ENCODE assay signal across 26 cellular contexts in genomic region chr17:5879424-5879823, GRCh38.
"Had no signal": no experiment of that assay in that cellular context is flagged by ENCODE, and none has a peak within 500 bp of the region (broad histone marks: within the 10 kb centered on the region; RNA-seq: fewer than 3 reads in every experiment).

No MANE protein-coding gene starts in this region.

- H3K4me2 ChIP-seq: neural progenitor cell, smooth muscle cell had no signal

- ATAC-seq: left colon; right lobe of liver; stimulated activated naive B cell treated with anti-CD40 and anti-IgM and Interleukin-4, amounts not matched to agents 10 μg/mL and 1 μg/mL and 100 μg/mL, for 72 hours; stimulated activated naive CD8-positive, alpha-beta T cell treated with anti-CD3 and anti-CD28 coated beads, Interleukin-15, Interleukin-2, amounts not matched to agents 100 U/mL and 50 U/mL, for 24 hours had no signal

- H2AFZ ChIP-seq: neural progenitor cell had no signal

- H3K4me3 ChIP-seq: left ventricle myocardium inferior, lung, neural progenitor cell, ovary, right atrium auricular region, right lobe of liver, smooth muscle cell, stomach, testis, thyroid gland, transverse colon, upper lobe of left lung, vagina had no signal

- H3K9ac ChIP-seq: neural progenitor cell had no signal

- H3K27ac ChIP-seq: left ventricle myocardium inferior, neural progenitor cell, ovary, right atrium auricular region, right lobe of liver, stomach, testis, thyroid gland, transverse colon, upper lobe of left lung, vagina had no signal

- H3K9me3 ChIP-seq: left ventricle myocardium inferior, ovary, right atrium auricular region, right lobe of liver, stomach, testis, thyroid gland, transverse colon, upper lobe of left lung, vagina had no signal

- DNase-seq: hypothalamus; immature natural killer cell; kidney; left colon; left ventricle myocardium inferior; mesendoderm; naive B cell; natural killer cell; nephron progenitor cell; ovary; right lobe of liver; stimulated activated CD4-positive, alpha-beta T cell treated with anti-CD3 and anti-CD28 coated beads, Interleukin-1b, Interleukin-23, amount 100 ng/mL, for 48 hours; stimulated activated CD4-positive, alpha-beta T cell treated with anti-CD3 and anti-CD28 coated beads, Interleukin-4, amount 100 ng/mL, for 1 hour; stimulated activated naive B cell treated with anti-CD40 and anti-IgM and Interleukin-4, amounts not matched to agents 10 μg/mL and 1 μg/mL and 100 μg/mL, for 72 hours; stimulated activated naive CD8-positive, alpha-beta T cell treated with anti-CD3 and anti-CD28 coated beads, Interleukin-15, Interleukin-2, amounts not matched to agents 100 U/mL and 50 U/mL, for 24 hours; stomach; testis; thyroid gland; transverse colon; upper lobe of left lung had no signal

- H3K4me1 ChIP-seq: neural progenitor cell, right atrium auricular region, testis, thyroid gland, transverse colon, upper lobe of left lung, vagina had no signal

- H3K27me3 ChIP-seq: neural progenitor cell, ovary, right atrium auricular region, right lobe of liver, testis, thyroid gland, transverse colon, upper lobe of left lung, vagina had no signal

- H3K36me3 ChIP-seq: left ventricle myocardium inferior, neural progenitor cell, ovary, right atrium auricular region, right lobe of liver, stomach, thyroid gland, transverse colon, upper lobe of left lung, vagina had no signal

- FAIRE-seq: islet of Langerhans, kidney had no signal
